Comparison of ENCODE assay signal across 28 cellular contexts in the genomic region with DNA sequence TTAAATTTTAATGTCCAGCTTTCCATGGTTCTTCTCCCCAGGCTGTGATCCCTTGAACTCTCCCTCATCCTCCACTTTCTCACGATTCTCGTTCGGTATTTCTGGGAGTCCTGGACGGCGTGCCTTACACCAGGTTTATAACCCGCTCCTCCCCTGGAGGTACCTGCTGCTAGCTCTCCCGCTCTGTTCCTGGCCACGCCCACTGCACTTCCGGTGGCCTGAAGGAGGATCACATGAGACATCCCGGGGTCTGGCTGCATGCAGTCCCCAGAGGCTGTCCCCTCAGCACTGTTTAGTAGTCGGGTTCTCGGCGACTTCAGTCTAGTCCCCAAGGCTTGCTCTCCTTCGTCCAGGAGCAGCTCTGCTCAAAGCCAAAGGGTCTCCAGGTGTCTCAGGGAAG. TPM values are rescaled to one million over a fixed set of nuclear protein-coding genes. Genes with fewer than 3 reads are reported as not detected.
DNase-seq lines count a peak whose midpoint lies in the region; ATAC-seq and TF ChIP-seq lines count a peak whose summit lies in the region.
"Had no signal": no experiment of that assay in that cellular context is flagged by ENCODE, and none has a peak within 500 bp of the region (broad histone marks: within the 10 kb centered on the region; RNA-seq: fewer than 3 reads in every experiment).

No MANE protein-coding gene starts in this region.

- POLR2A ChIA-PET in HCT116 (lab: Charles Lee), result no interaction called here
- POLR2A ChIA-PET in Panc1 (lab: Charles Lee), result no interaction called here

- RAD21 ChIA-PET in HCT116 (lab: Charles Lee; ENCODE audit: low non-redundant PET in 1 of 2, low total read pairs in 2 of 2, uncharacterized antibody in 2 of 2, unreplicated experiment in 2 of 2), result no interaction called here

- in situ Hi-C loops in Panc1 (cut with HindIII; ENCODE audit: low pct_unique_long_range_greater_than_20kb, low sequenced_read_pairs), result no loop called here

- intact Hi-C loops in HCT116 (cut with micrococcal nuclease) (no loop called here), Panc1 (cut with micrococcal nuclease; ENCODE audit: unreplicated experiment) (no loop called here)

- BruUV-seq in HCT116 (replicated peaks; lab: Mats Ljungman, UMichigan), result no TSS peak
- BruUV-seq in Panc1 (replicated peaks; lab: Mats Ljungman, UMichigan), result no TSS peak

- DNase-seq in HCT116 (ENCODE audit: low read depth, low spot score) (no peak), Panc1 (ENCODE audit: low read depth, low spot score) (no peak), iPS-NIHi7 (ENCODE audit: extremely low spot score) (peak; percentile 52), germinal center (ENCODE audit: low spot score) (no peak)
- DNase-seq in activated naive CD4-positive, alpha-beta T cell (lab: John Stamatoyannopoulos, UW), result no peak
- DNase-seq: activated CD4-positive, alpha-beta T cell treated with anti-CD3 and anti-CD28 coated beads, Interleukin-2, amount 50 U/mL, for 4 hours; activated CD8-positive, alpha-beta memory T cell treated with anti-CD3 and anti-CD28 coated beads, Interleukin-2, amount 10 ng/mL, durations not matched to agents 7 days and 5 days; activated gamma-delta T cell treated with Interleukin-2 at 50 U/mL for 16 hours; activated T-cell treated with anti-CD3 and anti-CD28 coated beads, Interleukin-2, amount 50 U/mL, for 4 hours; C1 segment of cervical spinal cord; Caco-2; colonic mucosa; DMS79; effector CD4-positive, alpha-beta T cell; left ventricle myocardium inferior; mesenchymal stem cell; NCI-H1048; NCI-H1694 treated with DMSO at 0.1 percent for 48 hours; NCI-H226; NCI-H82; RPMI8226; stimulated activated naive CD8-positive, alpha-beta T cell treated with anti-CD3 and anti-CD28 coated beads, Interleukin-15, Interleukin-2, amounts not matched to agents 100 U/mL and 50 U/mL, for 24 hours had no signal

- H2AFZ ChIP-seq in HCT116 (ENCODE audit: low read depth, low read length, poor library complexity, severe bottlenecking), result peak overlapping the region; percentile 59

- H3K79me2 ChIP-seq in HCT116 (ENCODE audit: insufficient read depth, low read length), result no peaks in the 10 kb centered on the region

- ATAC-seq in HCT116 (peak; percentile 75), Panc1 (peak; percentile 56; the same call in 1 of the 2 replicates), HG02610 (IDR thresholded peaks at IDR 0.05; ENCODE audit: unreplicated experiment) (no peak), HG02571 (IDR thresholded peaks at IDR 0.05; ENCODE audit: unreplicated experiment) (no peak)
- ATAC-seq: activated CD8-positive, alpha-beta memory T cell treated with anti-CD3 and anti-CD28 coated beads, Interleukin-2, amount 10 ng/mL, durations not matched to agents 7 days and 5 days; activated T-cell treated with anti-CD3 and anti-CD28 coated beads, Interleukin-2, amount 50 U/mL, for 4 hours; stimulated activated naive CD8-positive, alpha-beta T cell treated with anti-CD3 and anti-CD28 coated beads, Interleukin-15, Interleukin-2, amounts not matched to agents 100 U/mL and 50 U/mL, for 24 hours had no signal

- H3K9me2 ChIP-seq in HCT116 (ENCODE audit: insufficient read depth), result no peaks in the 10 kb centered on the region

- CTCF ChIA-PET in HCT116 (lab: Charles Lee), result no interaction called here
- CTCF ChIA-PET in Panc1 (lab: Charles Lee), result no interaction called here

- TF ChIP-seq POLR2A in HCT116 (IDR thresholded peaks at IDR 0.05; ENCODE audit: borderline replicate concordance, extremely low read depth, insufficient read depth, insufficient read length), result no peak

- no peak overlapping the region for H3K4me2 ChIP-seq in HCT116 (ENCODE audit: low read length)
- H3K4me2 ChIP-seq: smooth muscle cell had no signal

- H4K20me1 ChIP-seq in HCT116 (ENCODE audit: insufficient read depth), result no peaks in the 10 kb centered on the region

- H3K4me1 ChIP-seq in ES-I3 (ENCODE audit: insufficient read depth, low read length), result no peaks in the 10 kb centered on the region; the same call in 1 of the 2 replicates
- H3K4me1 ChIP-seq in HCT116 (ENCODE audit: control insufficient read depth in 1 of 2, insufficient read depth in 2 of 2, low read length in 2 of 2), result peaks cover 0 to 7% of the 10 kb centered on the region in 2 experiments; a peak in 2 of 4 replicates
- H3K4me1 ChIP-seq in Panc1 (ENCODE audit: control insufficient read depth, insufficient read depth, low read length), result no peaks in the 10 kb centered on the region
- H3K4me1 ChIP-seq: colonic mucosa, left ventricle myocardium inferior, right atrium auricular region had no signal

- TF ChIP-seq RAD21 in HCT116 (IDR thresholded peaks at IDR 0.05; ENCODE audit: low read depth), result no peak

- H3K9ac ChIP-seq in ES-I3 (ENCODE audit: low read depth, low read length) (peak overlapping the region; percentile 28; the same call in 1 of the 2 replicates), HCT116 (ENCODE audit: low read length) (no peak overlapping the region)

- H3K36me3 ChIP-seq in ES-I3 (ENCODE audit: insufficient read depth, low read length) (no peaks in the 10 kb centered on the region), HCT116 (ENCODE audit: control insufficient read depth in 1 of 2, insufficient read depth in 2 of 2, low read length in 2 of 2) (no peaks in the 10 kb centered on the region), Panc1 (ENCODE audit: control insufficient read depth, insufficient read depth, low read length) (no peaks in the 10 kb centered on the region)
- H3K36me3 ChIP-seq: colonic mucosa, left ventricle myocardium inferior, right atrium auricular region had no signal

- TF ChIP-seq CTCF in HCT116 (IDR thresholded peaks at IDR 0.05 in 2 of 3, conservative IDR thresholded peaks at IDR 0.05 in 1 of 3; ENCODE audit: borderline replicate concordance in 1 of 3, insufficient read depth in 1 of 3, low read depth in 2 of 3, low read length in 2 of 3), result no peak
- no peak for TF ChIP-seq CTCF in Panc1 (IDR thresholded peaks at IDR 0.05)

- H3K4me3 ChIP-seq in HCT116 (replicated peaks in 1 of 2; ENCODE audit: low read depth in 1 of 2, low read length in 2 of 2) (no peak overlapping the region), Panc1 (ENCODE audit: low read depth in 2 of 2, low read length in 2 of 2) (no peak overlapping the region)
- H3K4me3 ChIP-seq: colonic mucosa, left ventricle myocardium inferior, right atrium auricular region, SK-N-MC, smooth muscle cell had no signal

- no peak overlapping the region for H3K27ac ChIP-seq in HCT116 (ENCODE audit: low read depth, low read length)
- no peak overlapping the region for H3K27ac ChIP-seq in Panc1 (ENCODE audit: low read length)
- H3K27ac ChIP-seq: colonic mucosa, left ventricle myocardium inferior, right atrium auricular region, SK-N-MC had no signal

- H3K27me3 ChIP-seq in HCT116 (ENCODE audit: insufficient read depth, low read length) (no peaks in the 10 kb centered on the region), Panc1 (ENCODE audit: control insufficient read depth, insufficient read depth, low read length) (no peaks in the 10 kb centered on the region)
- H3K27me3 ChIP-seq: colonic mucosa, right atrium auricular region had no signal

- no peaks in the 10 kb centered on the region for H3K9me3 ChIP-seq in ES-I3 (ENCODE audit: control insufficient read depth, insufficient read depth, low read length)
- no peaks in the 10 kb centered on the region for H3K9me3 ChIP-seq in HCT116 (ENCODE audit: control insufficient read depth in 1 of 2, insufficient read depth in 1 of 2, low read depth in 1 of 2, low read length in 2 of 2)
- H3K9me3 ChIP-seq in Panc1 (ENCODE audit: control insufficient read depth, insufficient read depth, low read depth, low read length), result no peaks in the 10 kb centered on the region
- H3K9me3 ChIP-seq: Caco-2, colonic mucosa, left ventricle myocardium inferior, right atrium auricular region had no signal

TF ChIP-seq in HCT116, 20 proteins besides CTCF, POLR2A, EP300 and RAD21 (continues in another document):
- TF ChIP-seq SP1 (IDR thresholded peaks at IDR 0.05; ENCODE audit: low read depth) (no peak), SIN3A (IDR thresholded peaks at IDR 0.05; ENCODE audit: low read depth) (no peak), ELF1 (IDR thresholded peaks at IDR 0.05; ENCODE audit: borderline replicate concordance, low read depth) (no peak), SRF (IDR thresholded peaks at IDR 0.05; ENCODE audit: low read depth) (no peak), EZH2phosphoT487 (IDR thresholded peaks at IDR 0.05; ENCODE audit: borderline replicate concordance) (no peak)
- TF ChIP-seq, protein P1, sequence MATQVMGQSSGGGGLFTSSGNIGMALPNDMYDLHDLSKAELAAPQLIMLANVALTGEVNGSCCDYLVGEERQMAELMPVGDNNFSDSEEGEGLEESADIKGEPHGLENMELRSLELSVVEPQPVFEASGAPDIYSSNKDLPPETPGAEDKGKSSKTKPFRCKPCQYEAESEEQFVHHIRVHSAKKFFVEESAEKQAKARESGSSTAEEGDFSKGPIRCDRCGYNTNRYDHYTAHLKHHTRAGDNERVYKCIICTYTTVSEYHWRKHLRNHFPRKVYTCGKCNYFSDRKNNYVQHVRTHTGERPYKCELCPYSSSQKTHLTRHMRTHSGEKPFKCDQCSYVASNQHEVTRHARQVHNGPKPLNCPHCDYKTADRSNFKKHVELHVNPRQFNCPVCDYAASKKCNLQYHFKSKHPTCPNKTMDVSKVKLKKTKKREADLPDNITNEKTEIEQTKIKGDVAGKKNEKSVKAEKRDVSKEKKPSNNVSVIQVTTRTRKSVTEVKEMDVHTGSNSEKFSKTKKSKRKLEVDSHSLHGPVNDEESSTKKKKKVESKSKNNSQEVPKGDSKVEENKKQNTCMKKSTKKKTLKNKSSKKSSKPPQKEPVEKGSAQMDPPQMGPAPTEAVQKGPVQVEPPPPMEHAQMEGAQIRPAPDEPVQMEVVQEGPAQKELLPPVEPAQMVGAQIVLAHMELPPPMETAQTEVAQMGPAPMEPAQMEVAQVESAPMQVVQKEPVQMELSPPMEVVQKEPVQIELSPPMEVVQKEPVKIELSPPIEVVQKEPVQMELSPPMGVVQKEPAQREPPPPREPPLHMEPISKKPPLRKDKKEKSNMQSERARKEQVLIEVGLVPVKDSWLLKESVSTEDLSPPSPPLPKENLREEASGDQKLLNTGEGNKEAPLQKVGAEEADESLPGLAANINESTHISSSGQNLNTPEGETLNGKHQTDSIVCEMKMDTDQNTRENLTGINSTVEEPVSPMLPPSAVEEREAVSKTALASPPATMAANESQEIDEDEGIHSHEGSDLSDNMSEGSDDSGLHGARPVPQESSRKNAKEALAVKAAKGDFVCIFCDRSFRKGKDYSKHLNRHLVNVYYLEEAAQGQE (IDR thresholded peaks at IDR 0.05; ENCODE audit: low read depth), result no peak

RNA-seq across cellular contexts. Expression of a gene that starts 28.4 kb away (rescaled TPM):
- total RNA-seq in HCT116 (2021; ENCODE audit: unreplicated experiment), result 72.0 TPM
- polyA plus RNA-seq in HCT116 (2012), result 46.5 and 56.0 TPM in 2 replicates
- 37.2 TPM for total RNA-seq in Panc1 (2021; ENCODE audit: unreplicated experiment)
- polyA plus RNA-seq in Panc1 (2012; ENCODE audit: insufficient read length), result 19.4 TPM

Comparison
In these comparisons a context has a peak if more than half of its experiments do, and no peak if none do; other contexts are left out.
1. ATAC-seq: peak in HCT116 (single experiment) and Panc1 (single experiment); none in HG02610 (single experiment) and HG02571 (single experiment).